Comparison of ENCODE assay signal across 24 cellular contexts in the genomic region with DNA sequence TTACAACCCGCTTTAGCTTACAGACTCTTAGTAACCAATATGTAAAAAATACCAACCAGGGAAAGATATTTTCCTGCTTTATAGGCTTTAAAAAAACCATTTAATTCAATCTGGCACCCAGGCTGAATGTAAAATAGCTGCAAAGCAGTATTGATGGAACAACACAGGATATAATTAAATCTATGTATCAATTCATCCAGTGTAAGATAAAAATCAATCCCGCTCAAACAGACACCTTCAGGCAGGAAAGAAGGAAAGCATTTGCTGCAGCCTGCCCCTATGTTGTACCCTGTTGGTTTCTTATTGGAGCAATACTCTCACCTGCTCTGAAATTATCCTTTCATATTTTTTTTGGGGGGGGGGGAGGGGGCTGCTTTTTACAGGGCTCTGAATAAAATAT.
DNase-seq lines count a peak whose midpoint lies in the region.
"Had no signal": no experiment of that assay in that cellular context is flagged by ENCODE, and none has a peak within 500 bp of the region (broad histone marks: within the 10 kb centered on the region; RNA-seq: fewer than 3 reads in every experiment).

No MANE protein-coding gene starts in this region.

- DNase-seq in NCI-H146 (lab: John Stamatoyannopoulos, UW) = peak; percentile 4
- DNase-seq in NCI-H146 treated with DMSO at 0.1 percent for 48 hours (lab: John Stamatoyannopoulos, UW; ENCODE audit: unreplicated experiment) = no peak
- peak; percentile 40 for DNase-seq in SK-N-DZ (ENCODE audit: low spot score)
- no peak for DNase-seq in activated gamma-delta T cell (lab: John Stamatoyannopoulos, UW)
- DNase-seq: 8988T; ACHN; AML-193; BE2C; C1 segment of cervical spinal cord; Caco-2; Calu3; CD4-positive, alpha-beta memory T cell; CD4-positive, alpha-beta T cell; CD4-positive, CD25-positive, alpha-beta regulatory T cell; CD8-positive, alpha-beta memory T cell; CD8-positive, alpha-beta T cell; COR-L47; DMS 273 treated with DMSO at 0.1 percent for 48 hours; DMS153; DMS53; DMS79; DMS79 treated with DMSO at 0.1 percent for 48 hours; DND-41; EL had no signal

Comparison
In these comparisons a context has a peak if more than half of its experiments do, and no peak if none do; other contexts are left out.
1. DNase-seq: peak in NCI-H146 (single experiment) and SK-N-DZ (single experiment); none in NCI-H146 treated with DMSO at 0.1 percent for 48 hours (single experiment) and activated gamma-delta T cell (single experiment).